In the genomic region with DNA sequence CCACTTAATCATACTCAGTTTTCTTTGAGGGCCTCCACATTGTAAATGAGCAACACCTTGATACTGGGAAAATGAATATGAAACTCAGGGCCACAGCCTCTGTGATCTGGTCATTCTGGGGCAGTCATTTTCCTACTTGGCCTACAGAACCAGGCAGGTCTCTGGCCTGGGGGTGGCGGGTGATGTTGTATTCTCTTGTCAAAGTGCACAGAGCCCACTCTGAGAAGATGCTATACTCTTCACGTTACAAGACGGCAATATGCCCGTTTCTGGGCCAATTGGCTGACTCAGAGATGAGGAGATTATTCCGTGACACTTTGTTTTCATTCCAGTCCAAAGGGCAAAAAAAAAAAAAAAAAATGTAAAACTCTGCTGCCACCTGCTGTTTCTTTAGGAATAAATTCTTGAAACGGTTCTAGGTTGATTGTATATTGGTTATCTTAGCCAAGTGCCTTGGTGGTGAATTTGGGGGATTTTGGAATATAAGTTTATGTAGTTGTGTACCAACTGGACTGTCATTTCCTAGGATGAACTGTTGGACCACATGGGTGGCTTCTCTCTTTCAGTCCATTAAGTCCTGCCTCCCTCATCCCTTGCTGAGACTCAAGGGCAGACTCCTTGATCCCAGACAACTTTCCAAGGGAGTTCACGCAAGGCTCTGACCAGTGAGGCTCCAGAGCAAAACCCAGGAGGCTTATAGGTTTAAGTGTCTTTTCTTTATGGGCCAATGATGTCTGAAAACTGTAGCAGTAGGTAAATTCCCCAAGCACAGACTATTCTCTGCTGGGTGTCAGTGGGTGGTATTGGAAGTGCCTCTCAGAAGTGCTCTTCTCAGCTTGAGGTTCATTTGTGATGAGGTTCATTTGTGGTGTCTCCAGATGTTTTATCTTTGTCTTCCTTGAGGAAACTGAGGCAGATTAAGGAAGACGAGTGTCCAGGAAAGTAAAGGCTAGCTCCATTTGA, we compare ENCODE assay signal across 8 cellular contexts. TPM values are rescaled to one million over a fixed set of nuclear protein-coding genes. Genes with fewer than 3 reads are reported as not detected.
A peak's percentile ranks its signal among the peaks of the same experiment; 100 is the strongest.
DNase-seq lines count a peak whose midpoint lies in the region; ATAC-seq and TF ChIP-seq lines count a peak whose summit lies in the region.

No MANE protein-coding gene starts in this region.

- H3K4me1 ChIP-seq in RWPE2 (ENCODE audit: insufficient read depth, poor library complexity, severe bottlenecking) (peaks cover 6% of the 10 kb centered on the region), adipocyte (ENCODE audit: control insufficient read depth, insufficient read depth, low read length) (peaks cover 92% of the 10 kb centered on the region), gastrocnemius medialis (peaks cover 22 to 36% of the 10 kb centered on the region in 2 donors)

- DNase-seq in DMS79 treated with DMSO at 0.1 percent for 48 hours (lab: John Stamatoyannopoulos, UW) (peak; percentile 62), DMS79 (lab: John Stamatoyannopoulos, UW) (no peak), KBM-7 (peak; percentile 82), RWPE2 (ENCODE audit: low spot score) (no peak), adipocyte (ENCODE audit: low read depth) (peak; percentile 96), left ventricle myocardium superior (peak; percentile 39), gastrocnemius medialis (peak; percentile 37 to 49)

- TF ChIP-seq CTCF in RWPE2 (IDR thresholded peaks at IDR 0.05; ENCODE audit: poor library complexity, severe bottlenecking) (peak; percentile 78), gastrocnemius medialis (IDR thresholded peaks at IDR 0.05 in 4 of 5, conservative IDR thresholded peaks at IDR 0.05 in 1 of 5) (peak; percentile 54 to 64 (median 63))

- ATAC-seq in RWPE2 (ENCODE audit: low read depth) (peak; percentile 77), left ventricle myocardium superior (peak; percentile 32), gastrocnemius medialis (peak; percentile 74 to 80), GM21786 (IDR thresholded peaks at IDR 0.05; ENCODE audit: unreplicated experiment) (no peak)

- H3K9ac ChIP-seq in adipocyte (ENCODE audit: low read length) = peak overlapping the region; percentile 83

- in situ Hi-C loops in KBM-7 (cut with MboI; ENCODE audit: low pct_unique_long_range_greater_than_20kb, low sequenced_read_pairs) = loop anchor here (25.0 kb wide), 2 partner anchors 336 to 561 kb away; no protein-coding TSS in a partner anchor
- in situ Hi-C loops in gastrocnemius medialis (cut with MboI; ENCODE audit: low sequenced_read_pairs in 4 of 4) = loop anchor here (5.0 to 25.0 kb wide), 9 partner anchors 111 to 561 kb away; no protein-coding TSS in a partner anchor

- H3K9me3 ChIP-seq in RWPE2 (ENCODE audit: severe bottlenecking) (no peaks in the 10 kb centered on the region), adipocyte (ENCODE audit: control insufficient read depth, low read length) (peaks cover 4% of the 10 kb centered on the region), gastrocnemius medialis (no peaks in the 10 kb centered on the region)

- H3K27ac ChIP-seq in RWPE2 (ENCODE audit: poor library complexity, severe bottlenecking) (no peak overlapping the region), gastrocnemius medialis (peak overlapping the region; percentile 56 to 75 (median 68))

- H3K36me3 ChIP-seq in RWPE2 (ENCODE audit: low read depth) (no peaks in the 10 kb centered on the region), adipocyte (ENCODE audit: control insufficient read depth, insufficient read depth, low read length, severe bottlenecking) (no peaks in the 10 kb centered on the region), gastrocnemius medialis (no peaks in the 10 kb centered on the region)

- H3K4me3 ChIP-seq in RWPE2 (ENCODE audit: severe bottlenecking) (no peak overlapping the region), adipocyte (ENCODE audit: low read length) (peak overlapping the region; percentile 43), gastrocnemius medialis (no peak overlapping the region)

- intact Hi-C loops in left ventricle myocardium superior (cut with micrococcal nuclease) (loop anchor here (10.0 kb wide), 2 partner anchors 348 to 568 kb away; no protein-coding TSS in a partner anchor), gastrocnemius medialis (cut with DNase I; ENCODE audit: low total_unique reads) (loop anchor here (1.0 to 5.0 kb wide), 4 partner anchors 116 to 565 kb away; no protein-coding TSS in a partner anchor)

- no peaks in the 10 kb centered on the region for H3K27me3 ChIP-seq in RWPE2 (ENCODE audit: insufficient read depth, poor library complexity, severe bottlenecking)
- H3K27me3 ChIP-seq in adipocyte (replicated peaks; ENCODE audit: control insufficient read depth, insufficient read depth, low read length) = no peaks in the 10 kb centered on the region
- H3K27me3 ChIP-seq in gastrocnemius medialis = no peaks in the 10 kb centered on the region

- TF ChIP-seq POLR2A in gastrocnemius medialis (IDR thresholded peaks at IDR 0.05) = no peak

RNA-seq across cellular contexts. Expression of gene ADM, which starts 18.2 kb away (rescaled TPM):
- total RNA-seq in left ventricle myocardium superior (23.4 TPM), gastrocnemius medialis (100 to 1,000 TPM in 1 of 4 donors, 10 to 100 TPM in 3; 40.4 to 194 (median 57.7) TPM)

RNA-seq across cellular contexts. Expression of gene SBF2, which starts 29.1 kb away (rescaled TPM):
- total RNA-seq in left ventricle myocardium superior (17.9 TPM), gastrocnemius medialis (10 to 100 TPM; 19.3 to 28.1 (median 25.8) TPM)

Comparison
In these comparisons a context has a peak if more than half of its experiments do, and no peak if none do; other contexts are left out.
1. DNase-seq: peak in DMS79 treated with DMSO at 0.1 percent for 48 hours (single experiment), KBM-7 (single experiment), adipocyte (single experiment), left ventricle myocardium superior (single experiment) and gastrocnemius medialis (2 of 2); none in DMS79 (single experiment) and RWPE2 (single experiment).